9 cellular contexts compared by ENCODE assay signal in genomic region chr14:92785601-92786426, GRCh38. TPM values are rescaled to one million over a fixed set of nuclear protein-coding genes. Genes with fewer than 3 reads are reported as not detected.
A peak's percentile ranks its signal among the peaks of the same experiment; 100 is the strongest.
DNase-seq lines count a peak whose midpoint lies in the region; ATAC-seq and TF ChIP-seq lines count a peak whose summit lies in the region.
"Had no signal": no experiment of that assay in that cellular context is flagged by ENCODE, and none has a peak within 500 bp of the region (broad histone marks: within the 10 kb centered on the region; RNA-seq: fewer than 3 reads in every experiment).

No MANE protein-coding gene starts in this region.

- H3K9me3 ChIP-seq in thoracic aorta = peaks cover 10% of the 10 kb centered on the region

- POLR2A ChIA-PET in GM10248 (lab: Yijun Ruan, JAX) = no interaction called here

- no peaks in the 10 kb centered on the region for H3K36me3 ChIP-seq in thoracic aorta

- H3K4me3 ChIP-seq in thoracic aorta = no peak overlapping the region

- peak; percentile 17 for TF ChIP-seq CTCF in thoracic aorta (IDR thresholded peaks at IDR 0.05)
- TF ChIP-seq CTCF in GM10248 (IDR thresholded peaks at IDR 0.05; ENCODE audit: control extremely low read depth, extremely low read depth, low read depth, missing control alignments) = no peak

- CTCF ChIA-PET in GM10248 (lab: Yijun Ruan, JAX) = interaction anchor here (0.9 to 11.1 kb wide), 6 partner anchors 18 to 105 kb away, joined by 3 to 177 read pairs (median 3); partner anchors contain the start of gene LGMN

- peak overlapping the region; percentile 59 to 63 for H3K27ac ChIP-seq in thoracic aorta

- no peaks in the 10 kb centered on the region for H3K27me3 ChIP-seq in thoracic aorta (replicated peaks; ENCODE audit: insufficient read depth)

- DNase-seq in HPDE6-E6E7 (ENCODE audit: extremely low spot score) = peak; percentile 20
- DNase-seq in amniotic stem cell (lab: John Stamatoyannopoulos, UW) = peak; percentile 63
- peak; percentile 23 for DNase-seq in iPS-NIHi7 (ENCODE audit: extremely low spot score)
- no peak for DNase-seq in thoracic aorta (ENCODE audit: low spot score)
- DNase-seq in GM10248 (ENCODE audit: extremely low spot score) = no peak
- DNase-seq in stimulated activated CD8-positive, alpha-beta memory T cell treated with anti-CD3 and anti-CD28 coated beads, Interleukin-4, amount 100 ng/mL, for 48 hours = no peak
- DNase-seq in NCI-H748 treated with DMSO at 0.1 percent for 48 hours (lab: John Stamatoyannopoulos, UW) = no peak
- no peak for DNase-seq in pons (ENCODE audit: low spot score)
- DNase-seq: effector memory CD4-positive, alpha-beta T cell had no signal

- peaks cover 0 to 12% of the 10 kb centered on the region in 2 donors for H3K4me1 ChIP-seq in thoracic aorta (ENCODE audit: control insufficient read depth in 1 of 2, low read depth in 2 of 2)

- peak; percentile 68 for ATAC-seq in thoracic aorta (ENCODE audit: insufficient number of reproducible peaks, low FRiP score, low read depth)

RNA-seq across cellular contexts. Expression of gene GOLGA5, which starts 8.3 kb away (rescaled TPM):
- total RNA-seq in thoracic aorta = 10 to 100 TPM; 29.5 to 41.9 TPM

RNA-seq across cellular contexts. Expression of gene LGMN, which starts 37.4 kb away (rescaled TPM):
- 100 to 1,000 TPM in 1 of 2 donors, 10 to 100 TPM in 1; 83.6 to 167 TPM for total RNA-seq in thoracic aorta

Comparison
In these comparisons a context has a peak if more than half of its experiments do, and no peak if none do; other contexts are left out.
1. DNase-seq: peak in HPDE6-E6E7 (single experiment), amniotic stem cell (single experiment) and iPS-NIHi7 (single experiment); none in thoracic aorta (single experiment), GM10248 (single experiment), stimulated activated CD8-positive, alpha-beta memory T cell treated with anti-CD3 and anti-CD28 coated beads, Interleukin-4, amount 100 ng/mL, for 48 hours (single experiment), NCI-H748 treated with DMSO at 0.1 percent for 48 hours (single experiment) and pons (single experiment).